10 cellular contexts compared by ENCODE assay signal in genomic region chr4:99847362-99847976, GRCh38. TPM values are rescaled to one million over a fixed set of nuclear protein-coding genes. Genes with fewer than 3 reads are reported as not detected.
DNase-seq lines count a peak whose midpoint lies in the region; ATAC-seq and TF ChIP-seq lines count a peak whose summit lies in the region.
"Had no signal": no experiment of that assay in that cellular context is flagged by ENCODE, and none has a peak within 500 bp of the region (broad histone marks: within the 10 kb centered on the region; RNA-seq: fewer than 3 reads in every experiment).

No MANE protein-coding gene starts in this region.

- intact Hi-C loops in heart right ventricle (cut with DNase I): no loop called here

- H3K36me3 ChIP-seq in heart right ventricle: peaks cover 0 to 3% (median 0%) of the 10 kb centered on the region in 9 donors

- no peaks in the 10 kb centered on the region for H3K27me3 Mint-ChIP-seq in activated naive CD8-positive, alpha-beta T cell treated with anti-CD3 and anti-CD28 coated beads, Interleukin-2, amount 50 U/mL, for 24 hours

- H3K9me3 ChIP-seq in heart right ventricle: no peaks in the 10 kb centered on the region

- H3K4me3 ChIP-seq in heart right ventricle: no peak overlapping the region

- TF ChIP-seq CTCF in heart right ventricle (IDR thresholded peaks at IDR 0.05): no peak

- H3K27me3 ChIP-seq in heart right ventricle: no peaks in the 10 kb centered on the region

- H3K4me1 Mint-ChIP-seq in activated naive CD8-positive, alpha-beta T cell treated with anti-CD3 and anti-CD28 coated beads, Interleukin-2, amount 50 U/mL, for 24 hours: peaks cover 78% of the 10 kb centered on the region

- H3K9me3 Mint-ChIP-seq in activated naive CD8-positive, alpha-beta T cell treated with anti-CD3 and anti-CD28 coated beads, Interleukin-2, amount 50 U/mL, for 24 hours: no peaks in the 10 kb centered on the region

- 89% methylated on average over 10 of the region's 10 CpGs for WGBS in heart right ventricle, 2 donors

- H3K4me3 Mint-ChIP-seq in activated naive CD8-positive, alpha-beta T cell treated with anti-CD3 and anti-CD28 coated beads, Interleukin-2, amount 50 U/mL, for 24 hours: peak overlapping the region; percentile 69

- ATAC-seq in GM18499 (IDR thresholded peaks at IDR 0.05; ENCODE audit: insufficient read depth, unreplicated experiment) (peak; percentile 51), GM21423 (IDR thresholded peaks at IDR 0.05; ENCODE audit: unreplicated experiment) (peak; percentile 62), HG03460 (IDR thresholded peaks at IDR 0.05; ENCODE audit: unreplicated experiment) (peak; percentile 57), heart right ventricle (no peak)
- peak; percentile 65 for ATAC-seq in activated naive CD8-positive, alpha-beta T cell treated with anti-CD3 and anti-CD28 coated beads, Interleukin-2, amount 50 U/mL, for 24 hours

- peak overlapping the region in 1 of 10 donors; percentile 49 for H3K27ac ChIP-seq in heart right ventricle
- H3K27ac ChIP-seq: RWPE1 had no signal

- H3K36me3 Mint-ChIP-seq in activated naive CD8-positive, alpha-beta T cell treated with anti-CD3 and anti-CD28 coated beads, Interleukin-2, amount 50 U/mL, for 24 hours (ENCODE audit: low read depth): peaks cover 44% of the 10 kb centered on the region

- H3K4me1 ChIP-seq in heart right ventricle: peaks cover 0 to 45% (median 0%) of the 10 kb centered on the region in 9 donors

- DNase-seq in activated naive CD8-positive, alpha-beta T cell treated with anti-CD3 and anti-CD28 coated beads, Interleukin-2, amount 50 U/mL, for 24 hours: no peak
- DNase-seq in mesenteric fat pad (ENCODE audit: low spot score): no peak
- no peak for DNase-seq in heart right ventricle
- no peak for DNase-seq in NCI-H526 treated with DMSO at 0.1 percent for 48 hours (lab: John Stamatoyannopoulos, UW)
- no peak for DNase-seq in DMS153 (lab: John Stamatoyannopoulos, UW)
- DNase-seq: cerebellar nuclear complex had no signal

- peak overlapping the region; percentile 98 for H3K27ac Mint-ChIP-seq in activated naive CD8-positive, alpha-beta T cell treated with anti-CD3 and anti-CD28 coated beads, Interleukin-2, amount 50 U/mL, for 24 hours

RNA-seq across cellular contexts. Expression of gene DAPP1, which starts 30.8 kb away (rescaled TPM):
- total RNA-seq in mesenteric fat pad (4.9 TPM), heart right ventricle (1 to 10 TPM in 2 of 10 donors, under 1 TPM in 7, not detected in 1; 0.16 to 5.4 (median 0.72) TPM)
- under 1 TPM; 0.16 to 0.22 TPM for polyA plus RNA-seq in heart right ventricle

RNA-seq across cellular contexts. Expression of gene LAMTOR3, which starts 46.8 kb away (rescaled TPM):
- 31.5 TPM for total RNA-seq in mesenteric fat pad
- 10 to 100 TPM; 31.2 to 37.4 (median 35.5) TPM for total RNA-seq in heart right ventricle
- polyA plus RNA-seq in heart right ventricle: 10 to 100 TPM; 29.0 to 29.4 TPM

Comparison
In these comparisons a context has a peak if more than half of its experiments do, and no peak if none do; other contexts are left out.
1. ATAC-seq: peak in GM18499 (single experiment), GM21423 (single experiment), HG03460 (single experiment) and activated naive CD8-positive, alpha-beta T cell treated with anti-CD3 and anti-CD28 coated beads, Interleukin-2, amount 50 U/mL, for 24 hours (single experiment); none in heart right ventricle (0 of 8).